Comparison of ENCODE assay signal across 13 cellular contexts in the genomic region with DNA sequence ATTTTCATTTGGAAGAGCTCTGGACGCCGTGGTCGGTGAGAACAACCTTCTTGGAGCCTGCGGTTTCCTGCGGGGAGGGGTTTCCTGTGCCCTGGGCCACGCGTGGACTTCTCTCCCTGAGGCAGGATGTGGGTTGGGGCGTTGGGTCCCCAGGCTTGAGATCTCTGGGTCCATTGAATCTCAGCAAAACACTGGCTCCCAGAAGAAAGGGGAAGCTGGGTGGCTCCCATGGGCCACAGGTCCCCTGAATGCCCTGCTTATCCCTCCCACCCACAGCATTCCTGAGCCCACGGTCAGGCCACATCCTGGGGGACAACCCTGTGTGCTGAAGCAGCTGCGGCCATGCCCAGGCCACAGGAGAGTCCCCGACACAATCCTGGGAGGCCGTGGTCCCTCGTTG.
DNase-seq lines count a peak whose midpoint lies in the region; ATAC-seq and TF ChIP-seq lines count a peak whose summit lies in the region.
"Had no signal": no experiment of that assay in that cellular context is flagged by ENCODE, and none has a peak within 500 bp of the region (broad histone marks: within the 10 kb centered on the region; RNA-seq: fewer than 3 reads in every experiment).

No MANE protein-coding gene starts in this region.

- H3K9me3 ChIP-seq in right cardiac atrium (ENCODE audit: control insufficient read depth, low read length) = no peaks in the 10 kb centered on the region
- H3K9me3 ChIP-seq: esophagus squamous epithelium, tibial nerve had no signal

- 64% methylated on average over 13 of the region's 13 CpGs for WGBS in right cardiac atrium

- DNase-seq in stimulated activated naive CD8-positive, alpha-beta T cell treated with anti-CD3 and anti-CD28 coated beads, Interleukin-15, amount 100 ng/mL, for 72 hours = no peak
- no peak for DNase-seq in stimulated activated naive CD8-positive, alpha-beta T cell treated with anti-CD3 and anti-CD28 coated beads, Interleukin-15, Interleukin-2, amounts not matched to agents 100 U/mL and 50 U/mL, for 24 hours
- DNase-seq in activated CD4-positive, CD25-positive, alpha-beta regulatory T cell treated with anti-CD3 and anti-CD28 coated beads, Interleukin-2, amount 50 U/mL, for 72 hours = peak; percentile 29
- peak in 2 of 3 donors; percentile 60 to 77 for DNase-seq in right cardiac atrium
- no peak for DNase-seq in progenitor cell of endocrine pancreas (ENCODE audit: low spot score, unreplicated experiment)
- DNase-seq in NCI-H2196 treated with DMSO at 0.1 percent for 48 hours (lab: John Stamatoyannopoulos, UW; ENCODE audit: unreplicated experiment) = no peak
- no peak for DNase-seq in AG08396 (ENCODE audit: low spot score)
- DNase-seq: esophagus squamous epithelium, NCI-H2081 treated with DMSO at 0.1 percent for 48 hours, NCI-H524 treated with DMSO at 0.1 percent for 48 hours had no signal

- TF ChIP-seq CTCF in progenitor cell of endocrine pancreas (IDR thresholded peaks at IDR 0.05; ENCODE audit: unreplicated experiment) = no peak

- H3K4me3 Mint-ChIP-seq in stimulated activated naive CD8-positive, alpha-beta T cell treated with anti-CD3 and anti-CD28 coated beads, Interleukin-15, amount 100 ng/mL, for 72 hours = no peak overlapping the region
- no peak overlapping the region for H3K4me3 Mint-ChIP-seq in progenitor cell of endocrine pancreas (ENCODE audit: low read depth)

- intact Hi-C loops in right cardiac atrium (cut with DNase I) = no loop called here

- ATAC-seq in stimulated activated naive CD8-positive, alpha-beta T cell treated with anti-CD3 and anti-CD28 coated beads, Interleukin-15, amount 100 ng/mL, for 72 hours = peak; percentile 40
- ATAC-seq in stimulated activated naive CD8-positive, alpha-beta T cell treated with anti-CD3 and anti-CD28 coated beads, Interleukin-15, Interleukin-2, amounts not matched to agents 100 U/mL and 50 U/mL, for 24 hours = no peak
- ATAC-seq in right cardiac atrium = peak; percentile 53 to 80
- ATAC-seq: HepG2 had no signal

- H3K4me1 ChIP-seq in right cardiac atrium (ENCODE audit: control insufficient read depth, insufficient read depth, low read length) = no peaks in the 10 kb centered on the region
- H3K4me1 ChIP-seq: esophagus squamous epithelium had no signal

- peaks cover 14 to 23% of the 10 kb centered on the region in 2 donors for H3K9me3 Mint-ChIP-seq in stimulated activated naive CD8-positive, alpha-beta T cell treated with anti-CD3 and anti-CD28 coated beads, Interleukin-15, amount 100 ng/mL, for 72 hours
- H3K9me3 Mint-ChIP-seq in progenitor cell of endocrine pancreas (ENCODE audit: low read depth) = peaks cover 13% of the 10 kb centered on the region

- H3K27ac ChIP-seq in right cardiac atrium (ENCODE audit: low read length) = no peak overlapping the region
- H3K27ac ChIP-seq: esophagus squamous epithelium, SK-N-MC, tibial nerve had no signal

- no peaks in the 10 kb centered on the region for H3K36me3 Mint-ChIP-seq in progenitor cell of endocrine pancreas (ENCODE audit: insufficient read depth)

- no peaks in the 10 kb centered on the region for H3K27me3 Mint-ChIP-seq in stimulated activated naive CD8-positive, alpha-beta T cell treated with anti-CD3 and anti-CD28 coated beads, Interleukin-15, amount 100 ng/mL, for 72 hours
- peaks cover 24% of the 10 kb centered on the region for H3K27me3 Mint-ChIP-seq in progenitor cell of endocrine pancreas

- no peak overlapping the region for H3K4me3 ChIP-seq in right cardiac atrium (ENCODE audit: low read length)
- H3K4me3 ChIP-seq: esophagus squamous epithelium, SK-N-MC, tibial nerve had no signal

- H3K27me3 ChIP-seq in right cardiac atrium (ENCODE audit: control insufficient read depth, insufficient read depth) = no peaks in the 10 kb centered on the region
- H3K27me3 ChIP-seq: esophagus squamous epithelium, tibial nerve had no signal

- peaks cover 17% of the 10 kb centered on the region for H3K4me1 Mint-ChIP-seq in stimulated activated naive CD8-positive, alpha-beta T cell treated with anti-CD3 and anti-CD28 coated beads, Interleukin-15, amount 100 ng/mL, for 72 hours
- H3K4me1 Mint-ChIP-seq in progenitor cell of endocrine pancreas (ENCODE audit: low read depth) = no peaks in the 10 kb centered on the region

- H3K27ac Mint-ChIP-seq in stimulated activated naive CD8-positive, alpha-beta T cell treated with anti-CD3 and anti-CD28 coated beads, Interleukin-15, amount 100 ng/mL, for 72 hours = no peak overlapping the region
- H3K27ac Mint-ChIP-seq in progenitor cell of endocrine pancreas = no peak overlapping the region

Comparison
In these comparisons a context has a peak if more than half of its experiments do, and no peak if none do; other contexts are left out.
1. DNase-seq: peak in activated CD4-positive, CD25-positive, alpha-beta regulatory T cell treated with anti-CD3 and anti-CD28 coated beads, Interleukin-2, amount 50 U/mL, for 72 hours (single experiment) and right cardiac atrium (2 of 3); none in stimulated activated naive CD8-positive, alpha-beta T cell treated with anti-CD3 and anti-CD28 coated beads, Interleukin-15, amount 100 ng/mL, for 72 hours (0 of 2), stimulated activated naive CD8-positive, alpha-beta T cell treated with anti-CD3 and anti-CD28 coated beads, Interleukin-15, Interleukin-2, amounts not matched to agents 100 U/mL and 50 U/mL, for 24 hours (single experiment), progenitor cell of endocrine pancreas (single experiment), NCI-H2196 treated with DMSO at 0.1 percent for 48 hours (single experiment) and AG08396 (single experiment).